In the genomic region with DNA sequence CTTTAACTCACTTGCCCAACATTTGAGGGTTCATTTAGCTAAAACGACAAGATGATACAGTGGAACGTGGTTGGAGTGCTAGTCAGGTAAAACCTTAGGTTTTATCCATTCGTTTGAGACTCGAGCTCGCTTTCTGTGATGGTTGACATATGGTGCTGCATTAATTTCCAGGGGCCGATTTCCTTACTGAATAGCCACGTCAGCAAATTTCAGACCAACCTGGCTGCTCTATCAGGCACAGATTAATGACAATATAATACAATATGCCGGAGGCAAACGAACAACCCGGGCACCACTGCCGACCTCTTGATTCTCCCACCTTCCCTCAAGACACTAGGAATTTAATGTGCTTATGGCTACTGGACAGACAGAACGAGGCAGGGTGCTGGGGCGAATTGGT, we compare ENCODE assay signal across 2 cellular contexts.
TF ChIP-seq lines count a peak whose summit lies in the region.

No MANE protein-coding gene starts in this region.

TF ChIP-seq in HepG2, 621 proteins besides CTCF, POLR2A, EP300 and RAD21:
- TF ChIP-seq MAFF (IDR thresholded peaks at IDR 0.05; ENCODE audit: low read depth, low read length) (peak; percentile 99), NFE2L1 (CRISPR knock-in tag; IDR thresholded peaks at IDR 0.05; ENCODE audit: borderline replicate concordance) (no peak), RELA (CRISPR knock-in tag; IDR thresholded peaks at IDR 0.05) (no peak), MAFK (conservative IDR thresholded peaks at IDR 0.05 in 1 of 2, IDR thresholded peaks at IDR 0.05 in 1 of 2; ENCODE audit: low read length in 2 of 2) (peak; percentile 97 to 99)

TF ChIP-seq in H1, 55 proteins besides CTCF, POLR2A, EP300 and RAD21:
- TF ChIP-seq MAFK (IDR thresholded peaks at IDR 0.05; ENCODE audit: low read depth, low read length) (peak; percentile 54; the same call in 1 of the 2 replicates), SRF (IDR thresholded peaks at IDR 0.05; ENCODE audit: low read depth, low read length) (no peak)
